Comparison of ENCODE assay signal across 20 cellular contexts in the genomic region with DNA sequence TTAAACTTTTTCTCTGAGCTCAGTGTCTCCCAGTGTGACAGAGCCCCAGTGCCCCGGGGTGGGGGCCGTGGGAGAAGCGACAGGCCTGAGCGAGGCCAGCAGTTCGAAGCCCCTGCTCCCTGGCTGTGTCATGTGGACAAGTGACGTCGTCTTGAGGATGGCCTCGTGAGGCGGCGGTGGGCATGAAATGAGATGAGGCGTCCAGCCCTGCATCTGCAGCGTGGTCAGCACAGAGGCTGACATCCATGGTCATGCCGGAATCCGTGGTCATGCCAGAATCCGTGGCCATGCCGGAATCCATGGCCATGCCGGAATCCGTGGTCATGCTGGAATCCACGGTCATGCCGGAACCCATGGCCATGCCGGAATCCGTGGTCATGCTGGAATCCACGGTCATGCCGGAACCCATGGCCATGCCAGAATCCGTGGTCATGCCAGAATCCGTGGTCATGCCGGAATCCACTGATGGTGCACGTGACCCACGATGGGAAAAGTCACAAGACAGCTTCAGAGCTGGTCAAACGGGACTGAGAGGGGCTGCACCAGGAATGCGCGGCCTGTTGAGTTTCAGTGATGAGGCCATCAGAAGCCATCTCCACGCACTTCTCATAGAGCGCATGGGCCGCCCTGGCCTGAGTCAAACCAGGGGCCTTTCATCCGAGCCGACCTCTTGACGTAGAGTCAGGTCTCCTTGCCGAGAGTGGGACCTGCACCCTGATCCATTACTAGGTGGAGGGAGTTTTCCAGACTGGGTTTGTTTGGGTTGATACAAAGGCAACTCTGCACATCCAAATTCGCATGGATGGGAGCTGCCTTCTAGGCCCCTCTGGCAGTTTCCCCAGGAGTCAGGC.
DNase-seq lines count a peak whose midpoint lies in the region; TF ChIP-seq lines count a peak whose summit lies in the region.
"Had no signal": no experiment of that assay in that cellular context is flagged by ENCODE, and none has a peak within 500 bp of the region (broad histone marks: within the 10 kb centered on the region; RNA-seq: fewer than 3 reads in every experiment).

No MANE protein-coding gene starts in this region.

- TF ChIP-seq CTCF in left ventricle myocardium inferior (IDR thresholded peaks at IDR 0.05; ENCODE audit: borderline replicate concordance) = no peak
- TF ChIP-seq CTCF in vagina (IDR thresholded peaks at IDR 0.05) = no peak

- DNase-seq in cardiac septum (ENCODE audit: low spot score) (peak; percentile 55), left ventricle myocardium inferior (no peak), HuH-7 (ENCODE audit: low spot score) (peak; percentile 2), neuronal stem cell (ENCODE audit: low spot score) (no peak), vagina (ENCODE audit: extremely low spot score in 2 of 2) (peak; percentile 56 to 90), ecto neural progenitor cell (ENCODE audit: low spot score) (no peak)
- DNase-seq in activated T-helper 1 cell treated with anti-CD3 and anti-CD28 coated beads, Interleukin-12 subunit alpha, Interleukin-12 subunit beta, Interleukin-2, Interleukin-4 antibody, amounts not matched to agents 30 ng/mL and 10 ng/mL and 1 ng/mL, durations not matched to agents 14 hours and 24 hours and 36 hours (ENCODE audit: low spot score) = no peak
- DNase-seq: CD4-positive, alpha-beta T cell; DMS153; GF-D8; NCI-H1417; NCI-H187; NCI-H2107; NCI-H2227 treated with DMSO at 0.1 percent for 48 hours; NCI-H510A treated with DMSO at 0.1 percent for 48 hours; NCI-H82; OCI-M1; SHP77 had no signal

- TF ChIP-seq POLR2A in vagina (IDR thresholded peaks at IDR 0.05) = no peak

- no peak overlapping the region for H3K18ac ChIP-seq in neuronal stem cell (ENCODE audit: low read length)

- H3K4ac ChIP-seq in neuronal stem cell (ENCODE audit: low read length) = no peak overlapping the region

- H3K9me3 ChIP-seq in left ventricle myocardium inferior (replicated peaks) = no peaks in the 10 kb centered on the region
- peaks cover 0 to 11% of the 10 kb centered on the region in 2 donors for H3K9me3 ChIP-seq in neuronal stem cell (replicated peaks in 1 of 2; ENCODE audit: control insufficient read depth in 2 of 2, insufficient read depth in 1 of 2, low read depth in 1 of 2, low read length in 2 of 2)
- H3K9me3 ChIP-seq in vagina = no peaks in the 10 kb centered on the region

- no peak overlapping the region for H2BK12ac ChIP-seq in neuronal stem cell (ENCODE audit: low read length)

- no peak overlapping the region for H4K91ac ChIP-seq in neuronal stem cell (ENCODE audit: low read depth, low read length, poor library complexity)

- H3K9ac ChIP-seq in neuronal stem cell (ENCODE audit: low read depth, low read length, poor library complexity) = peak overlapping the region; percentile 68
- H3K9ac ChIP-seq: KMS-11 had no signal

- H2BK15ac ChIP-seq in neuronal stem cell (ENCODE audit: low read length) = no peak overlapping the region

- no peak overlapping the region for H2BK5ac ChIP-seq in neuronal stem cell (ENCODE audit: low read length)

- H3K27me3 Mint-ChIP-seq in activated T-helper 1 cell treated with anti-CD3 and anti-CD28 coated beads, Interleukin-12 subunit alpha, Interleukin-12 subunit beta, Interleukin-2, Interleukin-4 antibody, amounts not matched to agents 30 ng/mL and 10 ng/mL and 1 ng/mL, durations not matched to agents 14 hours and 24 hours and 36 hours (ENCODE audit: insufficient read depth) = no peaks in the 10 kb centered on the region
- H3K27me3 Mint-ChIP-seq: CD4-positive, alpha-beta T cell had no signal

- H3K4me2 ChIP-seq in neuronal stem cell (ENCODE audit: insufficient read depth, low read length, poor library complexity, severe bottlenecking) = no peak overlapping the region
- H3K4me2 ChIP-seq: A549, KMS-11 had no signal

- H2AK5ac ChIP-seq in neuronal stem cell (ENCODE audit: low read depth, low read length) = peak overlapping the region; percentile 18

- no peak overlapping the region for H2BK120ac ChIP-seq in neuronal stem cell (ENCODE audit: low read depth, low read length)

- no peak overlapping the region for H4K8ac ChIP-seq in neuronal stem cell (ENCODE audit: low read depth, low read length)

- peaks cover 21% of the 10 kb centered on the region for H3K9me3 Mint-ChIP-seq in activated T-helper 1 cell treated with anti-CD3 and anti-CD28 coated beads, Interleukin-12 subunit alpha, Interleukin-12 subunit beta, Interleukin-2, Interleukin-4 antibody, amounts not matched to agents 30 ng/mL and 10 ng/mL and 1 ng/mL, durations not matched to agents 14 hours and 24 hours and 36 hours
- H3K9me3 Mint-ChIP-seq: CD4-positive, alpha-beta T cell had no signal

- no peak overlapping the region for H3K14ac ChIP-seq in neuronal stem cell (ENCODE audit: low read length)

- no peak overlapping the region for H3K4me3 Mint-ChIP-seq in activated T-helper 1 cell treated with anti-CD3 and anti-CD28 coated beads, Interleukin-12 subunit alpha, Interleukin-12 subunit beta, Interleukin-2, Interleukin-4 antibody, amounts not matched to agents 30 ng/mL and 10 ng/mL and 1 ng/mL, durations not matched to agents 14 hours and 24 hours and 36 hours
- H3K4me3 Mint-ChIP-seq: CD4-positive, alpha-beta T cell had no signal

- no CpG with 5 or more reads among the region's 40 CpGs for WGBS in neuronal stem cell (ENCODE audit: extremely low coverage in 2 of 2, insufficient read length in 2 of 2, insufficient replicate concordance in 1 of 2), 2 donors

- H3K36me3 Mint-ChIP-seq in activated T-helper 1 cell treated with anti-CD3 and anti-CD28 coated beads, Interleukin-12 subunit alpha, Interleukin-12 subunit beta, Interleukin-2, Interleukin-4 antibody, amounts not matched to agents 30 ng/mL and 10 ng/mL and 1 ng/mL, durations not matched to agents 14 hours and 24 hours and 36 hours (ENCODE audit: low read depth) = no peaks in the 10 kb centered on the region

- H3K4me1 ChIP-seq in left ventricle myocardium inferior (no peaks in the 10 kb centered on the region), neuronal stem cell (ENCODE audit: control insufficient read depth in 2 of 2, insufficient read depth in 1 of 2, low read depth in 1 of 2, low read length in 2 of 2) (no peaks in the 10 kb centered on the region), vagina (no peaks in the 10 kb centered on the region)
- H3K4me1 ChIP-seq: A549 had no signal

- H3K4me1 Mint-ChIP-seq in activated T-helper 1 cell treated with anti-CD3 and anti-CD28 coated beads, Interleukin-12 subunit alpha, Interleukin-12 subunit beta, Interleukin-2, Interleukin-4 antibody, amounts not matched to agents 30 ng/mL and 10 ng/mL and 1 ng/mL, durations not matched to agents 14 hours and 24 hours and 36 hours (ENCODE audit: low read depth) = no peaks in the 10 kb centered on the region

- peaks cover 4% of the 10 kb centered on the region for H3K79me1 ChIP-seq in neuronal stem cell (ENCODE audit: low read depth, low read length)

- H3K36me3 ChIP-seq in left ventricle myocardium inferior = no peaks in the 10 kb centered on the region
- H3K36me3 ChIP-seq in neuronal stem cell (replicated peaks in 1 of 2; ENCODE audit: control insufficient read depth in 2 of 2, insufficient read depth in 2 of 2, low read length in 2 of 2) = peaks cover 0 to 4% of the 10 kb centered on the region in 2 donors
- no peaks in the 10 kb centered on the region for H3K36me3 ChIP-seq in vagina

- H3K23ac ChIP-seq in neuronal stem cell (ENCODE audit: low read depth, low read length, poor library complexity) = peak overlapping the region; percentile 37

- no peak overlapping the region for H2AFZ ChIP-seq in neuronal stem cell (ENCODE audit: low read length)

- H3K4me3 ChIP-seq in left ventricle myocardium inferior (no peak overlapping the region), neuronal stem cell (ENCODE audit: low read length in 2 of 2) (peak overlapping the region in 1 of 2 donors; percentile 23), vagina (no peak overlapping the region)
- H3K4me3 ChIP-seq: A549 had no signal

- no peak overlapping the region for H3K27ac Mint-ChIP-seq in activated T-helper 1 cell treated with anti-CD3 and anti-CD28 coated beads, Interleukin-12 subunit alpha, Interleukin-12 subunit beta, Interleukin-2, Interleukin-4 antibody, amounts not matched to agents 30 ng/mL and 10 ng/mL and 1 ng/mL, durations not matched to agents 14 hours and 24 hours and 36 hours
- H3K27ac Mint-ChIP-seq: CD4-positive, alpha-beta T cell had no signal

- H3K27ac ChIP-seq in left ventricle myocardium inferior (replicated peaks) (no peak overlapping the region), neuronal stem cell (replicated peaks; ENCODE audit: low read length) (no peak overlapping the region), vagina (no peak overlapping the region)
- H3K27ac ChIP-seq: A549, KMS-11 had no signal

- H3K27me3 ChIP-seq in left ventricle myocardium inferior (ENCODE audit: low read depth) (peaks cover 18% of the 10 kb centered on the region), neuronal stem cell (ENCODE audit: control insufficient read depth in 3 of 3, insufficient read depth in 3 of 3, low read depth in 1 of 3, low read length in 3 of 3) (no peaks in the 10 kb centered on the region), vagina (no peaks in the 10 kb centered on the region)

- intact Hi-C loops in cardiac septum (cut with DNase I) = no loop called here
- intact Hi-C loops in left ventricle myocardium inferior (cut with micrococcal nuclease) = no loop called here
- intact Hi-C loops in vagina (cut with DNase I) = no loop called here
- intact Hi-C loops in activated T-helper 1 cell treated with anti-CD3 and anti-CD28 coated beads, Interleukin-12 subunit alpha, Interleukin-12 subunit beta, Interleukin-2, Interleukin-4 antibody, amounts not matched to agents 30 ng/mL and 10 ng/mL and 1 ng/mL, durations not matched to agents 14 hours and 24 hours and 36 hours (cut with micrococcal nuclease) = no loop called here

Comparison
In these comparisons a context has a peak if more than half of its experiments do, and no peak if none do; other contexts are left out.
1. DNase-seq: peak in cardiac septum (single experiment), HuH-7 (single experiment) and vagina (2 of 2); none in left ventricle myocardium inferior (single experiment), neuronal stem cell (single experiment), ecto neural progenitor cell (single experiment) and activated T-helper 1 cell treated with anti-CD3 and anti-CD28 coated beads, Interleukin-12 subunit alpha, Interleukin-12 subunit beta, Interleukin-2, Interleukin-4 antibody, amounts not matched to agents 30 ng/mL and 10 ng/mL and 1 ng/mL, durations not matched to agents 14 hours and 24 hours and 36 hours (single experiment).